ENCODE assay signal across 7 cellular contexts in genomic region chr6:99151634-99152344, GRCh38.
DNase-seq lines count a peak whose midpoint lies in the region; ATAC-seq, FAIRE-seq and TF ChIP-seq lines count a peak whose summit lies in the region.

No MANE protein-coding gene starts in this region.

- no peak overlapping the region for H3K9ac ChIP-seq in OCI-LY3 (ENCODE audit: low read length)
- no peak overlapping the region for H3K9ac ChIP-seq in K562 (ENCODE audit: insufficient read depth in 1 of 2, low read depth in 2 of 2, low read length in 2 of 2)

- peak; percentile 77 for FAIRE-seq in GM19239 (lab: Jason Lieb, UNC)
- FAIRE-seq in K562 (lab: Jason Lieb, UNC) = peak; percentile 73

- no peak for TF ChIP-seq POLR2A in K562 (conservative IDR thresholded peaks at IDR 0.05)

- BruUV-seq in K562 (replicated peaks; lab: Mats Ljungman, UMichigan) = no TSS peak

- H3K9me3 ChIP-seq in OCI-LY3 (ENCODE audit: insufficient read depth, low read length) (no peaks in the 10 kb centered on the region), K562 (replicated peaks; ENCODE audit: control insufficient read depth, insufficient read depth, low read depth, low read length) (no peaks in the 10 kb centered on the region), mucosa of descending colon (no peaks in the 10 kb centered on the region)

- no peak for TF ChIP-seq EP300 in K562 (IDR thresholded peaks at IDR 0.05; ENCODE audit: low read length)

- peak; percentile 71 for TF ChIP-seq CTCF in OCI-LY3 (IDR thresholded peaks at IDR 0.05; ENCODE audit: low read depth, low read length)
- TF ChIP-seq CTCF in K562 (IDR thresholded peaks at IDR 0.05 in 2 of 3, conservative IDR thresholded peaks at IDR 0.05 in 1 of 3; ENCODE audit: insufficient read depth in 2 of 3, low read depth in 1 of 3, low read length in 3 of 3) = peak; percentile 45 to 80 (median 70)
- TF ChIP-seq CTCF in mucosa of descending colon (IDR thresholded peaks at IDR 0.05) = no peak

- in situ Hi-C loops in K562 (cut with MboI) = no loop called here

- CTCF ChIA-PET in K562 (lab: Yijun Ruan, JAX; ENCODE audit: low intra/inter-chr PET ratio) = interaction anchor here (1.5 kb wide), 1 partner anchor 91 kb away, joined by 5 read pairs; no protein-coding TSS in a partner anchor

- ATAC-seq in HG03103 (IDR thresholded peaks at IDR 0.05; ENCODE audit: low read depth, unreplicated experiment) (peak; percentile 97), K562 (peak; percentile 99), mucosa of descending colon (peak; percentile 54)

- peak; percentile 35 for DNase-seq in EH (ENCODE audit: low read depth)
- DNase-seq in GM19239 (ENCODE audit: insufficient read length, low spot score) = peak; percentile 17
- peak; percentile 35 to 63 (median 50) for DNase-seq in K562 (ENCODE audit: extremely low read depth in 1 of 4, low spot score in 3 of 4)
- peak in 2 of 3 donors; percentile 34 to 43 for DNase-seq in mucosa of descending colon
- no peak for DNase-seq in medulla oblongata (ENCODE audit: extremely low spot score)

- intact Hi-C loops in K562 (cut with micrococcal nuclease) = loop anchor here (5.0 kb wide), 1 partner anchor 91 kb away; no protein-coding TSS in a partner anchor
- intact Hi-C loops in mucosa of descending colon (cut with DNase I, micrococcal nuclease) = no loop called here

- H3K27ac ChIP-seq in OCI-LY3 (ENCODE audit: low read length) (no peak overlapping the region), K562 (ENCODE audit: extremely low read depth, low read depth, low read length) (no peak overlapping the region)

- H3K4me2 ChIP-seq in OCI-LY3 (ENCODE audit: low read length) (0 out of 2 replicates have a peak overlapping the region, but pooled peaks have one; percentile 18), K562 (ENCODE audit: insufficient read depth, low read length) (no peak overlapping the region)

- no peaks in the 10 kb centered on the region for H4K20me1 ChIP-seq in OCI-LY3 (ENCODE audit: insufficient read depth, low read length)
- H4K20me1 ChIP-seq in K562 (replicated peaks; ENCODE audit: control insufficient read depth, insufficient read depth, low read length) = no peaks in the 10 kb centered on the region

- H3K4me3 ChIP-seq in OCI-LY3 (ENCODE audit: low read length) (no peak overlapping the region), K562 (no peak overlapping the region), mucosa of descending colon (no peak overlapping the region)

- H2AFZ ChIP-seq in OCI-LY3 (ENCODE audit: low read depth, low read length) (no peak overlapping the region), K562 (ENCODE audit: low read depth, low read length) (no peak overlapping the region)

- WGBS in K562 (ENCODE audit: insufficient coverage, low coverage, missing lambda C conversion rate) = 2% methylated on average over 11 of the region's 11 CpGs

- H3K79me2 ChIP-seq in OCI-LY3 (ENCODE audit: low read length) (no peaks in the 10 kb centered on the region), K562 (ENCODE audit: control insufficient read depth, insufficient read depth, low read length) (no peaks in the 10 kb centered on the region)

- POLR2A ChIA-PET in K562 (lab: Yijun Ruan, JAX) = no interaction called here

- peak; percentile 35 to 51; a peak in 3 of 4 replicates for TF ChIP-seq RAD21 in K562 (CRISPR knock-in tag; conservative IDR thresholded peaks at IDR 0.05 in 1 of 2, IDR thresholded peaks at IDR 0.05 in 1 of 2)

- H3K4me1 ChIP-seq in OCI-LY3 (ENCODE audit: low read length) (no peaks in the 10 kb centered on the region), K562 (replicated peaks in 1 of 2; ENCODE audit: control insufficient read depth in 2 of 2, insufficient read depth in 2 of 2, low read length in 2 of 2) (no peaks in the 10 kb centered on the region), mucosa of descending colon (ENCODE audit: low read depth) (no peaks in the 10 kb centered on the region)

- H3K27me3 ChIP-seq in OCI-LY3 (ENCODE audit: low read depth, low read length) (no peaks in the 10 kb centered on the region), K562 (ENCODE audit: control insufficient read depth in 2 of 2, insufficient read depth in 2 of 2, low read length in 2 of 2) (no peaks in the 10 kb centered on the region)

- H3K36me3 ChIP-seq in OCI-LY3 (replicated peaks; ENCODE audit: low read depth, low read length) = no peaks in the 10 kb centered on the region
- H3K36me3 ChIP-seq in K562 (ENCODE audit: control insufficient read depth, insufficient read depth, low read length) = no peaks in the 10 kb centered on the region
- H3K36me3 ChIP-seq in mucosa of descending colon (ENCODE audit: low read depth) = no peaks in the 10 kb centered on the region

- no peaks in the 10 kb centered on the region for H3K9me1 ChIP-seq in K562 (ENCODE audit: control insufficient read depth, insufficient read depth, low read length)

TF ChIP-seq in K562, 482 proteins besides CTCF, POLR2A, EP300 and RAD21:
- TF ChIP-seq SPI1 (IDR thresholded peaks at IDR 0.05; ENCODE audit: borderline replicate concordance, low read depth, low read length) (0 out of 2 replicates have a peak, but pooled peaks have one; percentile 33), MEIS2 (IDR thresholded peaks at IDR 0.05; ENCODE audit: partially characterized antibody) (peak; percentile 23), SMC3 (conservative IDR thresholded peaks at IDR 0.05; ENCODE audit: insufficient read depth, low read depth, low read length) (peak; percentile 43; the same call in 1 of the 2 replicates), CREM (IDR thresholded peaks at IDR 0.05; ENCODE audit: low read depth) (peak; percentile 62), PBX2 (CRISPR knock-in tag; IDR thresholded peaks at IDR 0.05; ENCODE audit: low read depth) (no peak), PBX2 (tag; conservative IDR thresholded peaks at IDR 0.05; ENCODE audit: low read depth) (peak; percentile 36), MYNN (IDR thresholded peaks at IDR 0.05) (no peak), MYNN (CRISPR knock-in tag; IDR thresholded peaks at IDR 0.05) (no peak), MTA3 (IDR thresholded peaks at IDR 0.05; ENCODE audit: borderline replicate concordance) (no peak)
TF ChIP-seq in K562: peak in this region for 5.
